ENCODE assay signal across 1 cellular context in the genomic region with DNA sequence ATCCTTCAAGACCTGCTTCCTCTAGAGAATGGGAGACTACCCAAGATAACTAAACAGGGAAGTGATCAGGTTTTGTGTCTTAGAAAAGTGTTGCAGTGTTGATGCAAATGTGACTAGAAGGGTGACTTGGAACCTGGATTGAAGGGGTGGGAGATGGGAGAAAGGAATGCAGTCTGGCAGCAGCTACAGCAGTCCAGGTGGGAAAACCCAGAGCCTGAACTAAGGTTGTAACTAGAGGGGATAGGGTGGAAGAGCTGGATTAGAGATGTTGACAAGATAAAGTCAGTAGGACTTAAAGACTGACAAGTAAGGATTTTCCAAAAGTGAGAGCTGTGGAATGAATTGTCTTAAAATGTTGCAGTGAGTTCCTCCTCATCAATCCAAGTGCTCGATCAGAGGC.
TF ChIP-seq lines count a peak whose summit lies in the region.

No MANE protein-coding gene starts in this region.

TF ChIP-seq in GM23338, 12 proteins besides CTCF, POLR2A, EP300 and RAD21 (continued from another document):
- TF ChIP-seq JUNB (IDR thresholded peaks at IDR 0.05; ENCODE audit: unreplicated experiment) (no peak), CREB1 (CRISPR knock-in tag; IDR thresholded peaks at IDR 0.05; ENCODE audit: low read depth) (no peak)
